Comparison of ENCODE assay signal across 9 cellular contexts in the genomic region with DNA sequence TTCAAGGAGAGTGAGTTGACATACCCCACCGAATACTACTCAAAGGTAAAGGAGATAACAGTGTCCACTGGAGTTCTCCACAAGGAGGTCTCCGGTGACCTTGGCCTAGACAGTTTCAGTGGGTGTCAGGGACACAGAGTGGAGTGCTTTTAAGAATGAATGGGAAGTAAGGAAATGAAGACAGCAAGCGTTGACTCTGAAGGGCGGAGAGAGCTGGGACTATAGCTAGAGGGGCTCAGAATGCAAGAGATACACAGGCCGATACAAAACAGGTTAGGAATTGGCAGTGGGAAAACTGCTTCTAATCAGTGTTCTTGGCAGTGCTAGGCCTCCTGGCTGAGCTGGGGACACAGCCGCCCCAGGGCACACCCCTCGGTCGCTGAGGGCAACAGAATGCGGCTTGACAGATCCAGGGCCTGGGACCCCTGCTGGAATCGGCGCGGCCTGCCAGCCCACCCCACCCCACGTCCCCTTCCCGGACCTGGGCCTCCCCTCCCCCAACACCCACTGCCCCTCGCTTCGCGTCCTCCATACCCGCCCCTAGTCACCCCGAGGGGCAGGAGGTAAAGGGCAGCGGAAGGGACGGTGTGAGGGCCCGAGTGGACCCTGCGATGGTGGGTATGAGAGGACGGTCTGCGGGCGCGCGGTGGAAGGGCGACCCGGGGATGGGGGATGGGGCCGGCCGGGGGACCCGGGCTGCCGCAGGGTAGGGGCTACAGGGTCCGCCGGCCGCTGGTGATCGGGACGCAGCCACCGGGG. TPM values are rescaled to one million over a fixed set of nuclear protein-coding genes. Genes with fewer than 3 reads are reported as not detected.
DNase-seq lines count a peak whose midpoint lies in the region; ATAC-seq, FAIRE-seq and TF ChIP-seq lines count a peak whose summit lies in the region.
"Had no signal": no experiment of that assay in that cellular context is flagged by ENCODE, and none has a peak within 500 bp of the region (broad histone marks: within the 10 kb centered on the region; RNA-seq: fewer than 3 reads in every experiment).

No MANE protein-coding gene starts in this region.

- no peak overlapping the region for H3K27ac Mint-ChIP-seq in CD4-positive, CD25-positive, alpha-beta regulatory T cell

- H3K27me3 ChIP-seq in CD4-positive, CD25-positive, alpha-beta regulatory T cell (ENCODE audit: control insufficient read depth, insufficient read depth, low read length) = peaks cover 9% of the 10 kb centered on the region
- H3K27me3 ChIP-seq in bronchial epithelial cell (ENCODE audit: control insufficient read depth, insufficient read depth, low read length) (peaks cover 6% of the 10 kb centered on the region), lung (ENCODE audit: control insufficient read depth, insufficient read depth) (no peaks in the 10 kb centered on the region)

- H3K27ac ChIP-seq in CD4-positive, CD25-positive, alpha-beta regulatory T cell (ENCODE audit: insufficient read depth, low read length, poor library complexity, severe bottlenecking) = peak overlapping the region; percentile 81
- H3K27ac ChIP-seq in HEK293 (ENCODE audit: extremely low read depth, low read depth, low read length) (no peak overlapping the region; the same call in 1 of the 2 replicates), lung (ENCODE audit: low read depth in 1 of 2, low read length in 1 of 2) (peak overlapping the region; percentile 84 to 98)

- H3K4me3 Mint-ChIP-seq in CD4-positive, CD25-positive, alpha-beta regulatory T cell = no peak overlapping the region

- FAIRE-seq in bronchial epithelial cell (lab: Jason Lieb, UNC) = no peak

- TF ChIP-seq CTCF in HEK293 (tag by site-specific recombination; IDR thresholded peaks at IDR 0.05) (no peak), bronchial epithelial cell (IDR thresholded peaks at IDR 0.05; ENCODE audit: insufficient read depth, low read length, severe bottlenecking) (no peak), lung (IDR thresholded peaks at IDR 0.05; ENCODE audit: control extremely low read depth, extremely low read depth) (no peak)

- no peak for ATAC-seq in CD4-positive, CD25-positive, alpha-beta regulatory T cell (ENCODE audit: low read depth in 2 of 2)
- ATAC-seq in lung (ENCODE audit: insufficient read depth, low FRiP score) = peak; percentile 6
- ATAC-seq in HG03520 (IDR thresholded peaks at IDR 0.05; ENCODE audit: unreplicated experiment) = no peak
- ATAC-seq in HG03565 (IDR thresholded peaks at IDR 0.05; ENCODE audit: unreplicated experiment) = no peak

- CTCF ChIA-PET in HEK293 (lab: Yijun Ruan, JAX) = interaction anchor here (0.6 to 1.4 kb wide), 3 partner anchors 39 to 232 kb away, joined by 3 to 6 read pairs (median 3); no protein-coding TSS in a partner anchor

- 7 to 9% methylated on average over 39 to 40 of the region's 40 CpGs for WGBS in lung, 2 donors

- peaks cover 50% of the 10 kb centered on the region for H3K4me1 ChIP-seq in CD4-positive, CD25-positive, alpha-beta regulatory T cell (ENCODE audit: control insufficient read depth, insufficient read depth, low read length, poor library complexity, severe bottlenecking)
- H3K4me1 ChIP-seq in HEK293 (ENCODE audit: control insufficient read depth, insufficient read depth, low read length) (no peaks in the 10 kb centered on the region), lung (ENCODE audit: control insufficient read depth in 2 of 2, insufficient read depth in 2 of 2, low read length in 2 of 2) (peaks cover 3 to 8% of the 10 kb centered on the region in 2 donors)

- H3K27me3 Mint-ChIP-seq in CD4-positive, CD25-positive, alpha-beta regulatory T cell = peaks cover 11% of the 10 kb centered on the region

- H3K4me3 ChIP-seq in CD4-positive, CD25-positive, alpha-beta regulatory T cell (ENCODE audit: low read depth, low read length) = peak overlapping the region; percentile 84
- peak overlapping the region; percentile 92 for H3K4me3 ChIP-seq in HEK293 (ENCODE audit: low read depth, low read length)
- H3K4me3 ChIP-seq in bronchial epithelial cell (ENCODE audit: low read depth, low read length) = peak overlapping the region; percentile 56
- peak overlapping the region; percentile 89 for H3K4me3 ChIP-seq in lung

- H3K36me3 ChIP-seq in CD4-positive, CD25-positive, alpha-beta regulatory T cell (ENCODE audit: control insufficient read depth, insufficient read depth, low read length) = no peaks in the 10 kb centered on the region
- H3K36me3 ChIP-seq in HEK293 (ENCODE audit: control insufficient read depth in 2 of 2, insufficient read depth in 1 of 2, low read length in 2 of 2) (no peaks in the 10 kb centered on the region), bronchial epithelial cell (ENCODE audit: control insufficient read depth, insufficient read depth, low read length) (no peaks in the 10 kb centered on the region), lung (ENCODE audit: control insufficient read depth in 2 of 2, insufficient read depth in 2 of 2, low read length in 2 of 2) (no peaks in the 10 kb centered on the region)

- H3K9me3 ChIP-seq in CD4-positive, CD25-positive, alpha-beta regulatory T cell (ENCODE audit: control insufficient read depth in 2 of 2, low read length in 2 of 2) = no peaks in the 10 kb centered on the region
- no peaks in the 10 kb centered on the region for H3K9me3 ChIP-seq in HEK293 (ENCODE audit: control insufficient read depth, insufficient read depth, low read depth, low read length)
- no peaks in the 10 kb centered on the region for H3K9me3 ChIP-seq in lung (ENCODE audit: control insufficient read depth in 2 of 2, insufficient read depth in 1 of 2, low read length in 1 of 2)

- peaks cover 4% of the 10 kb centered on the region for H3K36me3 Mint-ChIP-seq in CD4-positive, CD25-positive, alpha-beta regulatory T cell

- POLR2A ChIA-PET in HEK293 (lab: Yijun Ruan, JAX) = interaction anchor here (0.6 to 2.3 kb wide), 15 partner anchors 8 to 265 kb away, joined by 3 to 26 read pairs (median 5); partner anchors contain the start of genes ARFIP2, MRPL17, SMPD1 and TIMM10B

- no peak for DNase-seq in CD4-positive, CD25-positive, alpha-beta regulatory T cell
- no peak for DNase-seq in bronchial epithelial cell (ENCODE audit: low read depth)
- DNase-seq in lung (ENCODE audit: low spot score) = no peak
- DNase-seq in activated gamma-delta T cell treated with Interleukin-2 at 50 U/mL for 16 hours = no peak
- DNase-seq in T-helper 1 cell = no peak

- peaks cover 0 to 10% (median 4%) of the 10 kb centered on the region in 4 donors for H3K4me1 Mint-ChIP-seq in CD4-positive, CD25-positive, alpha-beta regulatory T cell

- H3K9me3 Mint-ChIP-seq in CD4-positive, CD25-positive, alpha-beta regulatory T cell = peaks cover 0 to 4% (median 0%) of the 10 kb centered on the region in 7 donors
- H3K9me3 Mint-ChIP-seq: nephron had no signal

TF ChIP-seq in HEK293, 187 proteins besides CTCF, POLR2A, EP300 and RAD21:
- peak; percentile 5; the same call in 1 of the 2 replicates for TF ChIP-seq ZNF335 (tag by site-specific recombination; conservative IDR thresholded peaks at IDR 0.05)
- TF ChIP-seq, protein P1, sequence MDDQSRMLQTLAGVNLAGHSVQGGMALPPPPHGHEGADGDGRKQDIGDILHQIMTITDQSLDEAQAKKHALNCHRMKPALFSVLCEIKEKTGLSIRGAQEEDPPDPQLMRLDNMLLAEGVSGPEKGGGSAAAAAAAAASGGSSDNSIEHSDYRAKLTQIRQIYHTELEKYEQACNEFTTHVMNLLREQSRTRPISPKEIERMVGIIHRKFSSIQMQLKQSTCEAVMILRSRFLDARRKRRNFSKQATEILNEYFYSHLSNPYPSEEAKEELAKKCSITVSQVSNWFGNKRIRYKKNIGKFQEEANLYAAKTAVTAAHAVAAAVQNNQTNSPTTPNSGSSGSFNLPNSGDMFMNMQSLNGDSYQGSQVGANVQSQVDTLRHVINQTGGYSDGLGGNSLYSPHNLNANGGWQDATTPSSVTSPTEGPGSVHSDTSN (CRISPR knock-in tag; IDR thresholded peaks at IDR 0.05) = no peak

RNA-seq across cellular contexts. Expression of gene APBB1, which starts 0.5 kb away (rescaled TPM):
- total RNA-seq in CD4-positive, CD25-positive, alpha-beta regulatory T cell = 95.8 TPM
- 100 to 1,000 TPM in 3 of 4 donors, 10 to 100 TPM in 1; 89.0 to 134 (median 121) TPM for polyA plus RNA-seq in CD4-positive, CD25-positive, alpha-beta regulatory T cell
- 1.7 and 1.8 TPM in 2 replicates for total RNA-seq in bronchial epithelial cell
- total RNA-seq in lung = 10 to 100 TPM; 38.9 to 42.0 TPM
- 10 to 100 TPM; 18.8 to 22.3 TPM for polyA plus RNA-seq in lung

RNA-seq across cellular contexts. Expression of gene HPX, which starts 22.4 kb away (rescaled TPM):
- total RNA-seq in CD4-positive, CD25-positive, alpha-beta regulatory T cell = 1.5 TPM
- not detected for polyA plus RNA-seq in CD4-positive, CD25-positive, alpha-beta regulatory T cell
- total RNA-seq in bronchial epithelial cell (0.26 and 0.51 TPM in 2 replicates), lung (1 to 10 TPM; 2.3 to 3.5 TPM)
- 1 to 10 TPM in 1 of 2 donors, under 1 TPM in 1; 0.46 to 1.3 TPM for polyA plus RNA-seq in lung

RNA-seq across cellular contexts. Expression of gene SMPD1, which starts 28.1 kb away (rescaled TPM):
- 43.7 TPM for total RNA-seq in CD4-positive, CD25-positive, alpha-beta regulatory T cell
- 10 to 100 TPM; 11.4 to 15.7 (median 13.3) TPM for polyA plus RNA-seq in CD4-positive, CD25-positive, alpha-beta regulatory T cell
- total RNA-seq in bronchial epithelial cell = 1.1 and 3.2 TPM in 2 replicates
- total RNA-seq in lung = 10 to 100 TPM; 19.3 to 69.5 TPM
- polyA plus RNA-seq in lung = 10 to 100 TPM; 31.8 to 34.0 TPM

RNA-seq across cellular contexts. Expression of gene TRIM3, which starts 55.4 kb away (rescaled TPM):
- 16.4 TPM for total RNA-seq in CD4-positive, CD25-positive, alpha-beta regulatory T cell
- 1 to 10 TPM in 3 of 4 donors, under 1 TPM in 1; 0.91 to 2.7 (median 1.9) TPM for polyA plus RNA-seq in CD4-positive, CD25-positive, alpha-beta regulatory T cell
- total RNA-seq in bronchial epithelial cell (7.6 and 9.9 TPM in 2 replicates), lung (10 to 100 TPM; 28.4 to 29.0 TPM)
- polyA plus RNA-seq in lung = 10 to 100 TPM; 15.7 to 16.4 TPM

Comparison
In these comparisons a context has a peak if more than half of its experiments do, and no peak if none do; other contexts are left out.
1. RNA of gene APBB1, which starts 0.5 kb away (total RNA-seq): 95.8 TPM in CD4-positive, CD25-positive, alpha-beta regulatory T cell (single experiment) and 38.9 to 42.0 TPM in lung; 1.7 to 1.8 TPM in bronchial epithelial cell; every median in the first group is over 10 times any median in the second.
2. Peak in every context shown above with its lines, with median percentiles within 50 percentile points of each other: H3K4me3 ChIP-seq.